Comparison of ENCODE assay signal across 28 cellular contexts in genomic region chr3:29871087-29871486, GRCh38.
A peak's percentile ranks its signal among the peaks of the same experiment; 100 is the strongest.
DNase-seq lines count a peak whose midpoint lies in the region; ATAC-seq and TF ChIP-seq lines count a peak whose summit lies in the region.
"Had no signal": no experiment of that assay in that cellular context is flagged by ENCODE, and none has a peak within 500 bp of the region (broad histone marks: within the 10 kb centered on the region; RNA-seq: fewer than 3 reads in every experiment).

No MANE protein-coding gene starts in this region.

- DNase-seq in ELR (ENCODE audit: low read depth) (peak; percentile 3), LNCaP clone FGC (ENCODE audit: low read depth) (no peak), WTC11 (ENCODE audit: low spot score) (no peak), iPS-NIHi11 (ENCODE audit: low spot score) (peak; percentile 5), NCI-H1694 (lab: John Stamatoyannopoulos, UW) (no peak), DMS 273 treated with DMSO at 0.1 percent for 48 hours (lab: John Stamatoyannopoulos, UW) (no peak)
- DNase-seq in stimulated activated CD4-positive, alpha-beta T cell treated with anti-CD3 and anti-CD28 coated beads, Interleukin-12 subunit alpha, Interleukin-12 subunit beta, amount 100 ng/mL, for 4 hours: no peak
- DNase-seq: activated CD4-positive, CD25-positive, alpha-beta regulatory T cell; activated naive CD4-positive, alpha-beta T cell treated with anti-CD3 and anti-CD28 coated beads for 36 hours; activated T-cell treated with anti-CD3 and anti-CD28 coated beads, Interleukin-2, amount 50 U/mL, for 24 hours; anterior cingulate cortex; CD8-positive, alpha-beta T cell; DMS79 treated with DMSO at 0.1 percent for 48 hours; effector CD8-positive, alpha-beta T cell; left cardiac atrium; MG63; naive thymus-derived CD4-positive, alpha-beta T cell; NCI-H146; NCI-H2171 treated with DMSO at 0.1 percent for 48 hours; NCI-H526; ovary; PC-9; right lobe of liver; testis had no signal

- no peak overlapping the region for H3K27ac Mint-ChIP-seq in WTC11
- H3K27ac Mint-ChIP-seq: activated naive CD4-positive, alpha-beta T cell treated with anti-CD3 and anti-CD28 coated beads for 36 hours; activated T-cell treated with anti-CD3 and anti-CD28 coated beads, Interleukin-2, amount 50 U/mL, for 24 hours; CD8-positive, alpha-beta T cell; memory B cell; naive thymus-derived CD4-positive, alpha-beta T cell; stimulated activated memory B cell treated with anti-CD40 and anti-IgM and Interleukin-4, amounts not matched to agents 10 μg/mL and 1 μg/mL and 100 μg/mL, for 72 hours had no signal

- peaks cover 18% of the 10 kb centered on the region for H3K4me1 Mint-ChIP-seq in WTC11
- H3K4me1 Mint-ChIP-seq: memory B cell; naive thymus-derived CD4-positive, alpha-beta T cell; stimulated activated memory B cell treated with anti-CD40 and anti-IgM and Interleukin-4, amounts not matched to agents 10 μg/mL and 1 μg/mL and 100 μg/mL, for 72 hours had no signal

- no peaks in the 10 kb centered on the region for H3K27me3 Mint-ChIP-seq in WTC11 (ENCODE audit: low read depth)
- H3K27me3 Mint-ChIP-seq: memory B cell; stimulated activated memory B cell treated with anti-CD40 and anti-IgM and Interleukin-4, amounts not matched to agents 10 μg/mL and 1 μg/mL and 100 μg/mL, for 72 hours had no signal

- H3K4me3 ChIP-seq in LNCaP clone FGC (ENCODE audit: low read depth, low read length): no peak overlapping the region
- H3K4me3 ChIP-seq: MG63, ovary, PC-9, right lobe of liver, testis had no signal

- no peaks in the 10 kb centered on the region for H3K36me3 Mint-ChIP-seq in WTC11
- H3K36me3 Mint-ChIP-seq: CD8-positive, alpha-beta T cell; memory B cell; naive thymus-derived CD4-positive, alpha-beta T cell; stimulated activated memory B cell treated with anti-CD40 and anti-IgM and Interleukin-4, amounts not matched to agents 10 μg/mL and 1 μg/mL and 100 μg/mL, for 72 hours had no signal

- peaks cover 3% of the 10 kb centered on the region; the same call in 1 of the 2 replicates for H3K9me3 Mint-ChIP-seq in WTC11
- H3K9me3 Mint-ChIP-seq: activated naive CD4-positive, alpha-beta T cell treated with anti-CD3 and anti-CD28 coated beads for 36 hours; activated T-cell treated with anti-CD3 and anti-CD28 coated beads, Interleukin-2, amount 50 U/mL, for 24 hours; CD8-positive, alpha-beta T cell had no signal

- CTCF ChIA-PET in WTC11 (lab: Charles Lee): no interaction called here

- ATAC-seq in WTC11 (peak; percentile 51), GM18520 (IDR thresholded peaks at IDR 0.05; ENCODE audit: unreplicated experiment) (no peak)
- ATAC-seq: CD8-positive, alpha-beta T cell; HepG2; left cardiac atrium; naive thymus-derived CD4-positive, alpha-beta T cell; right lobe of liver; stimulated activated memory B cell treated with anti-CD40 and anti-IgM and Interleukin-4, amounts not matched to agents 10 μg/mL and 1 μg/mL and 100 μg/mL, for 72 hours had no signal

- H3K4me3 Mint-ChIP-seq in WTC11: no peak overlapping the region
- H3K4me3 Mint-ChIP-seq: activated naive CD4-positive, alpha-beta T cell treated with anti-CD3 and anti-CD28 coated beads for 36 hours; activated T-cell treated with anti-CD3 and anti-CD28 coated beads, Interleukin-2, amount 50 U/mL, for 24 hours; CD8-positive, alpha-beta T cell; memory B cell; naive thymus-derived CD4-positive, alpha-beta T cell; stimulated activated memory B cell treated with anti-CD40 and anti-IgM and Interleukin-4, amounts not matched to agents 10 μg/mL and 1 μg/mL and 100 μg/mL, for 72 hours had no signal

- POLR2A ChIA-PET in WTC11 (lab: Charles Lee): no interaction called here

- peak; percentile 59 for TF ChIP-seq CTCF in LNCaP clone FGC (IDR thresholded peaks at IDR 0.05; ENCODE audit: control insufficient read depth, extremely low read depth, insufficient read depth)
- TF ChIP-seq CTCF in WTC11 (IDR thresholded peaks at IDR 0.05): no peak

TF ChIP-seq in WTC11, 78 proteins besides CTCF, POLR2A, EP300 and RAD21 (continues in another document):
- TF ChIP-seq PRRX2 (CRISPR knock-in tag; IDR thresholded peaks at IDR 0.05) (no peak), ZNF121 (CRISPR knock-in tag; IDR thresholded peaks at IDR 0.05) (no peak), RELA (CRISPR knock-in tag; IDR thresholded peaks at IDR 0.05; ENCODE audit: borderline replicate concordance) (no peak), MYBL2 (CRISPR knock-in tag; IDR thresholded peaks at IDR 0.05) (no peak), ESRRA (CRISPR knock-in tag; IDR thresholded peaks at IDR 0.05; ENCODE audit: borderline replicate concordance) (no peak), ATF1 (CRISPR knock-in tag; IDR thresholded peaks at IDR 0.05) (no peak), ARID4B (CRISPR knock-in tag; IDR thresholded peaks at IDR 0.05; ENCODE audit: borderline replicate concordance) (no peak), ELF4 (CRISPR knock-in tag; IDR thresholded peaks at IDR 0.05; ENCODE audit: low read depth) (no peak), ZNF396 (CRISPR knock-in tag; IDR thresholded peaks at IDR 0.05; ENCODE audit: borderline replicate concordance) (no peak), ZNF317 (CRISPR knock-in tag; IDR thresholded peaks at IDR 0.05; ENCODE audit: borderline replicate concordance, low read depth) (no peak)
- TF ChIP-seq, protein P1, sequence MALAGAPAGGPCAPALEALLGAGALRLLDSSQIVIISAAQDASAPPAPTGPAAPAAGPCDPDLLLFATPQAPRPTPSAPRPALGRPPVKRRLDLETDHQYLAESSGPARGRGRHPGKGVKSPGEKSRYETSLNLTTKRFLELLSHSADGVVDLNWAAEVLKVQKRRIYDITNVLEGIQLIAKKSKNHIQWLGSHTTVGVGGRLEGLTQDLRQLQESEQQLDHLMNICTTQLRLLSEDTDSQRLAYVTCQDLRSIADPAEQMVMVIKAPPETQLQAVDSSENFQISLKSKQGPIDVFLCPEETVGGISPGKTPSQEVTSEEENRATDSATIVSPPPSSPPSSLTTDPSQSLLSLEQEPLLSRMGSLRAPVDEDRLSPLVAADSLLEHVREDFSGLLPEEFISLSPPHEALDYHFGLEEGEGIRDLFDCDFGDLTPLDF (CRISPR knock-in tag; IDR thresholded peaks at IDR 0.05): no peak
- TF ChIP-seq, protein P2, sequence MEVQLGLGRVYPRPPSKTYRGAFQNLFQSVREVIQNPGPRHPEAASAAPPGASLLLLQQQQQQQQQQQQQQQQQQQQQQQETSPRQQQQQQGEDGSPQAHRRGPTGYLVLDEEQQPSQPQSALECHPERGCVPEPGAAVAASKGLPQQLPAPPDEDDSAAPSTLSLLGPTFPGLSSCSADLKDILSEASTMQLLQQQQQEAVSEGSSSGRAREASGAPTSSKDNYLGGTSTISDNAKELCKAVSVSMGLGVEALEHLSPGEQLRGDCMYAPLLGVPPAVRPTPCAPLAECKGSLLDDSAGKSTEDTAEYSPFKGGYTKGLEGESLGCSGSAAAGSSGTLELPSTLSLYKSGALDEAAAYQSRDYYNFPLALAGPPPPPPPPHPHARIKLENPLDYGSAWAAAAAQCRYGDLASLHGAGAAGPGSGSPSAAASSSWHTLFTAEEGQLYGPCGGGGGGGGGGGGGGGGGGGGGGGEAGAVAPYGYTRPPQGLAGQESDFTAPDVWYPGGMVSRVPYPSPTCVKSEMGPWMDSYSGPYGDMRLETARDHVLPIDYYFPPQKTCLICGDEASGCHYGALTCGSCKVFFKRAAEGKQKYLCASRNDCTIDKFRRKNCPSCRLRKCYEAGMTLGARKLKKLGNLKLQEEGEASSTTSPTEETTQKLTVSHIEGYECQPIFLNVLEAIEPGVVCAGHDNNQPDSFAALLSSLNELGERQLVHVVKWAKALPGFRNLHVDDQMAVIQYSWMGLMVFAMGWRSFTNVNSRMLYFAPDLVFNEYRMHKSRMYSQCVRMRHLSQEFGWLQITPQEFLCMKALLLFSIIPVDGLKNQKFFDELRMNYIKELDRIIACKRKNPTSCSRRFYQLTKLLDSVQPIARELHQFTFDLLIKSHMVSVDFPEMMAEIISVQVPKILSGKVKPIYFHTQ (CRISPR knock-in tag; IDR thresholded peaks at IDR 0.05): no peak

Comparison
In these comparisons a context has a peak if more than half of its experiments do, and no peak if none do; other contexts are left out.
1. DNase-seq: peak in ELR (single experiment) and iPS-NIHi11 (single experiment); none in LNCaP clone FGC (single experiment), WTC11 (single experiment), NCI-H1694 (single experiment), stimulated activated CD4-positive, alpha-beta T cell treated with anti-CD3 and anti-CD28 coated beads, Interleukin-12 subunit alpha, Interleukin-12 subunit beta, amount 100 ng/mL, for 4 hours (single experiment) and DMS 273 treated with DMSO at 0.1 percent for 48 hours (single experiment).